9 cellular contexts compared by ENCODE assay signal in the genomic region with DNA sequence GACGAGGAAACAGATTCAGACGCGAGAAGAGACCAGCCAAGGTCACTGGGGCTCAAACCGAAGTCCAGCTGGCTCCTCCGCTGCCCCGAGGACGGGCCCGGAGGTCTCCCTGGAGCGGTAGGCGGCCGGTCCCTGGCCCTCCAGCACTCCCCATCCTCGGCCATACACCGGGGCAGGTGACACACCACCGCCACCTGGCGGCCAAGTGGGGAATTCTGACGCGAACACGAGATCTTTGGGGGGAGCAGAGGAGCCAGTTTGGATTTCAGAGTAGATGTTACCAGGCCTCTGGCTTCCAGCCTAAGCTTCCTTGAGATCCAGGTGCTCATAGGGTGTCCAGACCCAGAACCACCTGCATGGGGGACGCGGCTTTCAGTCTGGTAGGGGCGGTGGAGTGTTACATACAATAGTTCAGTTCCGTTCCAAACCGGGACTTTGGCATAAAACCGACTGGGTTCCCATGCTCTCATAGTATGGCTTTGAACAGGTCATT. TPM values are rescaled to one million over a fixed set of nuclear protein-coding genes. Genes with fewer than 3 reads are reported as not detected.
A peak's percentile ranks its signal among the peaks of the same experiment; 100 is the strongest.
DNase-seq lines count a peak whose midpoint lies in the region; ATAC-seq and TF ChIP-seq lines count a peak whose summit lies in the region.
"Had no signal": no experiment of that assay in that cellular context is flagged by ENCODE, and none has a peak within 500 bp of the region (broad histone marks: within the 10 kb centered on the region; RNA-seq: fewer than 3 reads in every experiment).

No MANE protein-coding gene starts in this region.

- intact Hi-C loops in left cardiac atrium (cut with DNase I), result loop anchor here (1.0 to 10.0 kb wide), 3 partner anchors 394 to 514 kb away; no protein-coding TSS in a partner anchor

- no peaks in the 10 kb centered on the region for H3K9me2 ChIP-seq in SU-DHL-6 (replicated peaks; ENCODE audit: insufficient read depth, low read length)

- no peak overlapping the region for H3K9ac ChIP-seq in SU-DHL-6 (ENCODE audit: low read length)

- no peaks in the 10 kb centered on the region for H4K20me1 ChIP-seq in SU-DHL-6 (ENCODE audit: low read depth, low read length)

- peak; percentile 84 to 89 for ATAC-seq in activated naive CD4-positive, alpha-beta T cell treated with anti-CD3 and anti-CD28 coated beads, Interleukin-2, amount 50 U/mL, for 72 hours
- ATAC-seq in left cardiac atrium (peak; percentile 74 to 84), HG03571 (IDR thresholded peaks at IDR 0.05; ENCODE audit: unreplicated experiment) (no peak)

- H3K9me3 Mint-ChIP-seq in activated naive CD4-positive, alpha-beta T cell treated with anti-CD3 and anti-CD28 coated beads, Interleukin-2, amount 50 U/mL, for 72 hours, result no peaks in the 10 kb centered on the region

- no peaks in the 10 kb centered on the region for H3K9me3 ChIP-seq in SU-DHL-6 (ENCODE audit: insufficient read depth, low read length)

- no peak overlapping the region for H3K27ac ChIP-seq in SU-DHL-6 (ENCODE audit: low read depth, low read length)

- H3F3A ChIP-seq in SU-DHL-6 (ENCODE audit: insufficient read depth), result no peaks in the 10 kb centered on the region

- DNase-seq in Daoy (ENCODE audit: low read depth) (peak; percentile 68), LNCaP clone FGC (ENCODE audit: low read depth) (peak; percentile 4), left cardiac atrium (peak; percentile 62), retinal pigment epithelial cell (ENCODE audit: low read depth) (no peak), dedifferentiated amniotic fluid mesenchymal stem cell (ENCODE audit: extremely low spot score) (no peak)
- peak; percentile 76 to 87 for DNase-seq in activated naive CD4-positive, alpha-beta T cell treated with anti-CD3 and anti-CD28 coated beads, Interleukin-2, amount 50 U/mL, for 72 hours (ENCODE audit: low spot score in 2 of 2)

- no peak overlapping the region for H3K27ac Mint-ChIP-seq in activated naive CD4-positive, alpha-beta T cell treated with anti-CD3 and anti-CD28 coated beads, Interleukin-2, amount 50 U/mL, for 72 hours

- H3K79me2 ChIP-seq in SU-DHL-6 (ENCODE audit: insufficient read depth, low read length), result no peaks in the 10 kb centered on the region

- H3K27me3 ChIP-seq in SU-DHL-6 (ENCODE audit: low read length), result no peaks in the 10 kb centered on the region

- no peaks in the 10 kb centered on the region for H3K36me3 ChIP-seq in SU-DHL-6 (ENCODE audit: low read length)

- H2AFZ ChIP-seq in SU-DHL-6 (ENCODE audit: low read depth, low read length, severe bottlenecking), result no peak overlapping the region

- H3K4me3 ChIP-seq in LNCaP clone FGC (ENCODE audit: low read depth, low read length) (no peak overlapping the region), SU-DHL-6 (ENCODE audit: insufficient read depth, low read length, poor library complexity, severe bottlenecking) (no peak overlapping the region), retinal pigment epithelial cell (ENCODE audit: low read length) (no peak overlapping the region)

- TF ChIP-seq CTCF in LNCaP clone FGC (IDR thresholded peaks at IDR 0.05; ENCODE audit: control insufficient read depth, extremely low read depth, insufficient read depth) (peak; percentile 92), SU-DHL-6 (IDR thresholded peaks at IDR 0.05; ENCODE audit: insufficient read depth, low read length, poor library complexity, severe bottlenecking) (peak; percentile 88), retinal pigment epithelial cell (conservative IDR thresholded peaks at IDR 0.05; ENCODE audit: low read depth, low read length) (peak; percentile 95)

- no peak overlapping the region for H3K4me2 ChIP-seq in SU-DHL-6 (ENCODE audit: low read depth, low read length, poor library complexity, severe bottlenecking)

- no peaks in the 10 kb centered on the region for H3K36me3 Mint-ChIP-seq in activated naive CD4-positive, alpha-beta T cell treated with anti-CD3 and anti-CD28 coated beads, Interleukin-2, amount 50 U/mL, for 72 hours

RNA-seq across cellular contexts. Expression of a gene that starts 16.1 kb away (rescaled TPM):
- total RNA-seq in Daoy (2014; rRNA removed; shearing (Covaris generic)), result not detected in 2 replicates
- total RNA-seq in activated naive CD4-positive, alpha-beta T cell treated with anti-CD3 and anti-CD28 coated beads, Interleukin-2, amount 50 U/mL, for 72 hours, result not detected
- not detected for total RNA-seq in left cardiac atrium
- total RNA-seq: dermis microvascular lymphatic vessel endothelial cell had no signal

Comparison
In these comparisons a context has a peak if more than half of its experiments do, and no peak if none do; other contexts are left out.
1. DNase-seq: peak in Daoy (single experiment), LNCaP clone FGC (single experiment), activated naive CD4-positive, alpha-beta T cell treated with anti-CD3 and anti-CD28 coated beads, Interleukin-2, amount 50 U/mL, for 72 hours (2 of 2) and left cardiac atrium (single experiment); none in retinal pigment epithelial cell (single experiment) and dedifferentiated amniotic fluid mesenchymal stem cell (single experiment).
2. Peak in every context shown above with its lines, with median percentiles within 50 percentile points of each other: CTCF ChIP-seq.